In the genomic region with DNA sequence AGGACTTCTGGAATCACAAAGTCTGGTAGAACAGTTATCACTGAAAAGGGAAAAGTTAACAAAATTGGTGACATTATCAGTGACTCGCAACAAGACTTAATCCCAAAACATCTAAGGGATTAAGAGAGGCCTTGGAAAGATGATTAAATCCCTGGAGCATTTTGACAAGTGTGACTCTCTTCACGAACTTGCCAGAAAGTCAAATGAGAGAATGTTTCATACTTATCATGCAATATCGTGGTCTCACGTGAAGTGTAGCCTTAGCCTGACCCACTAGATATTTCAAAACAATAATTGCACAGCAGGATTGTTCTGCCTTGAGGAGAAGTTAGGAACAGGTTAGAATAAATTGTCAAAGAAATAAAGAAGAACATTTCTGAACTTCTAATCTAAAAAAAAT, we compare ENCODE assay signal across 21 cellular contexts.
DNase-seq lines count a peak whose midpoint lies in the region; ATAC-seq and TF ChIP-seq lines count a peak whose summit lies in the region.
"Had no signal": no experiment of that assay in that cellular context is flagged by ENCODE, and none has a peak within 500 bp of the region (broad histone marks: within the 10 kb centered on the region; RNA-seq: fewer than 3 reads in every experiment).

No MANE protein-coding gene starts in this region.

- WGBS in sigmoid colon, 2 donors = 56 to 81% methylated on average over 4 of the region's 4 CpGs

- TF ChIP-seq CTCF in left ventricle myocardium inferior (IDR thresholded peaks at IDR 0.05; ENCODE audit: borderline replicate concordance) (no peak), fibroblast of the aortic adventitia (IDR thresholded peaks at IDR 0.05; ENCODE audit: insufficient read depth, low read length) (no peak), sigmoid colon (IDR thresholded peaks at IDR 0.05) (no peak), endothelial cell (IDR thresholded peaks at IDR 0.05; ENCODE audit: unreplicated experiment) (no peak)

- H3K4me3 ChIP-seq in left ventricle myocardium inferior (no peak overlapping the region), fibroblast of the aortic adventitia (ENCODE audit: low read depth, low read length) (no peak overlapping the region), sigmoid colon (no peak overlapping the region)
- H3K4me3 ChIP-seq: BLaER1, neural progenitor cell, upper lobe of left lung had no signal

- no peak for TF ChIP-seq EP300 in sigmoid colon (IDR thresholded peaks at IDR 0.05)

- no peaks in the 10 kb centered on the region for H3K36me3 ChIP-seq in left ventricle myocardium inferior
- H3K36me3 ChIP-seq in sigmoid colon = no peaks in the 10 kb centered on the region
- H3K36me3 ChIP-seq: BLaER1, neural progenitor cell, upper lobe of left lung had no signal

- no peaks in the 10 kb centered on the region for H3K4me1 Mint-ChIP-seq in activated naive CD8-positive, alpha-beta T cell treated with anti-CD3 and anti-CD28 coated beads for 36 hours
- peaks cover 3% of the 10 kb centered on the region for H3K4me1 Mint-ChIP-seq in endothelial cell (ENCODE audit: unreplicated experiment)
- H3K4me1 Mint-ChIP-seq: stimulated activated memory B cell treated with anti-CD40 and anti-IgM and Interleukin-4, amounts not matched to agents 10 μg/mL and 1 μg/mL and 100 μg/mL, for 72 hours had no signal

- H3K27me3 ChIP-seq in left ventricle myocardium inferior (ENCODE audit: low read depth) = no peaks in the 10 kb centered on the region
- no peaks in the 10 kb centered on the region for H3K27me3 ChIP-seq in sigmoid colon
- H3K27me3 ChIP-seq: BLaER1, neural progenitor cell, upper lobe of left lung had no signal

- DNase-seq in left ventricle myocardium inferior (no peak), cardiac septum (ENCODE audit: low spot score) (no peak), fibroblast of the aortic adventitia (ENCODE audit: low read depth) (peak; percentile 60), sigmoid colon (no peak), endothelial cell (ENCODE audit: low spot score) (no peak)
- DNase-seq in stimulated activated CD4-positive, alpha-beta T cell treated with anti-CD3 and anti-CD28 coated beads, Interleukin-1b, Interleukin-23, amount 100 ng/mL, for 48 hours = no peak
- DNase-seq in activated naive CD8-positive, alpha-beta T cell treated with anti-CD3 and anti-CD28 coated beads for 36 hours = no peak
- DNase-seq: activated CD4-positive, alpha-beta T cell treated with anti-CD3 and anti-CD28 coated beads, Interleukin-2, amount 50 U/mL, for 48 hours; activated naive CD4-positive, alpha-beta T cell; Calu3; foreskin melanocyte; H7; NCI-H146; NCI-H2171; SIG-M5; upper lobe of left lung had no signal

- H3K27me3 Mint-ChIP-seq in activated naive CD8-positive, alpha-beta T cell treated with anti-CD3 and anti-CD28 coated beads for 36 hours = no peaks in the 10 kb centered on the region
- H3K27me3 Mint-ChIP-seq in endothelial cell (ENCODE audit: unreplicated experiment) = peaks cover 2% of the 10 kb centered on the region

- no peak overlapping the region for H3K4me3 Mint-ChIP-seq in activated naive CD8-positive, alpha-beta T cell treated with anti-CD3 and anti-CD28 coated beads for 36 hours
- H3K4me3 Mint-ChIP-seq in endothelial cell (ENCODE audit: unreplicated experiment) = no peak overlapping the region
- H3K4me3 Mint-ChIP-seq: mesothelial cell of epicardium; neural progenitor cell; stimulated activated memory B cell treated with anti-CD40 and anti-IgM and Interleukin-4, amounts not matched to agents 10 μg/mL and 1 μg/mL and 100 μg/mL, for 72 hours had no signal

- H3K36me3 Mint-ChIP-seq in activated naive CD8-positive, alpha-beta T cell treated with anti-CD3 and anti-CD28 coated beads for 36 hours = no peaks in the 10 kb centered on the region
- H3K36me3 Mint-ChIP-seq in endothelial cell (ENCODE audit: low read depth, unreplicated experiment) = peaks cover under 1% of the 10 kb centered on the region
- H3K36me3 Mint-ChIP-seq: mesothelial cell of epicardium; neural progenitor cell; stimulated activated memory B cell treated with anti-CD40 and anti-IgM and Interleukin-4, amounts not matched to agents 10 μg/mL and 1 μg/mL and 100 μg/mL, for 72 hours had no signal

- H3K27ac ChIP-seq in left ventricle myocardium inferior (replicated peaks) (peak overlapping the region; percentile 71), sigmoid colon (peak overlapping the region; percentile 91 to 98 (median 95))
- H3K27ac ChIP-seq: BLaER1, neural progenitor cell had no signal

- no peaks in the 10 kb centered on the region for H3K9me3 ChIP-seq in left ventricle myocardium inferior (replicated peaks)
- no peaks in the 10 kb centered on the region for H3K9me3 ChIP-seq in sigmoid colon
- H3K9me3 ChIP-seq: upper lobe of left lung had no signal

- H3K9me3 Mint-ChIP-seq in activated naive CD8-positive, alpha-beta T cell treated with anti-CD3 and anti-CD28 coated beads for 36 hours = peaks cover under 1% of the 10 kb centered on the region
- peaks cover 2% of the 10 kb centered on the region for H3K9me3 Mint-ChIP-seq in endothelial cell (ENCODE audit: unreplicated experiment)

- intact Hi-C loops in left ventricle myocardium inferior (cut with micrococcal nuclease) (no loop called here), cardiac septum (cut with DNase I) (no loop called here), sigmoid colon (cut with DNase I) (no loop called here)

- TF ChIP-seq POLR2A in sigmoid colon (IDR thresholded peaks at IDR 0.05) = no peak

- no peak for ATAC-seq in GM18498 (IDR thresholded peaks at IDR 0.05; ENCODE audit: unreplicated experiment)
- ATAC-seq: stimulated activated memory B cell treated with anti-CD40 and anti-IgM and Interleukin-4, amounts not matched to agents 10 μg/mL and 1 μg/mL and 100 μg/mL, for 72 hours had no signal

- H3K27ac Mint-ChIP-seq in activated naive CD8-positive, alpha-beta T cell treated with anti-CD3 and anti-CD28 coated beads for 36 hours = no peak overlapping the region
- H3K27ac Mint-ChIP-seq in endothelial cell (ENCODE audit: unreplicated experiment) = no peak overlapping the region
- H3K27ac Mint-ChIP-seq: mesothelial cell of epicardium; neural progenitor cell; stimulated activated memory B cell treated with anti-CD40 and anti-IgM and Interleukin-4, amounts not matched to agents 10 μg/mL and 1 μg/mL and 100 μg/mL, for 72 hours had no signal

- H3K4me1 ChIP-seq in left ventricle myocardium inferior (peaks cover 33% of the 10 kb centered on the region), sigmoid colon (peaks cover 0 to 80% (median 57%) of the 10 kb centered on the region in 4 donors)
- H3K4me1 ChIP-seq: BLaER1, neural progenitor cell had no signal
